ENCODE assay signal across 11 cellular contexts in the genomic region with DNA sequence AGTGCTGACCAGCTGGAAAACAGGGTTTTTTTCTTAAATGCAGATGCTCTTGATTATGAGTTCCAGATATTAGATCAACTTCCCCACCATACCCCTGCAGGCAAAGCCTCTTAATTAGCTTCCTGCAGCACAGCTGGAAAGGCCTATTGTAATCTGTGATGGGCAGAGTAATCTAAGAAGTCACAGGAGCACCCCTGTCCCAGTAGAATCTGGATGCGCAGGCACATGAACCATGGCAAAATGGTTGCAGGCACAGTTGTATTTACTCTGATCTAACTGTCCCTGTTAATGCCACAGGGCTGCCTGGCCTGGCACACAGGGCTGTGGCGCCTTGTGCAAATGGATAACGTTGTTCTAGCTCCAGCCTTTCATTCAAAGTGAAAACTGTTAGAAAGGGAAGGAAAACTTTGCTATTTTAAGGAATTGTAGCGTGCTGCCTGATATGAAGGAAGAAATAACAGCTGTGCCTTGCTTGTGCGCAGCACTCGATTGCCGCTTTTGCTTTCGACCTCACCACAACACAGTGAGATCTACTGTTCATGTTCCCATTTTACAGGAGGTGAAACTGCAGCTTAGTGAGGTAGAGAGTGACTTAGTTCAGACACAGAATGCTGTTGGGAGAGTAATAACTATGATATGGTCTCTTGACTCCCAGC. TPM values are rescaled to one million over a fixed set of nuclear protein-coding genes. Genes with fewer than 3 reads are reported as not detected.
DNase-seq lines count a peak whose midpoint lies in the region; ATAC-seq and TF ChIP-seq lines count a peak whose summit lies in the region.
"Had no signal": no experiment of that assay in that cellular context is flagged by ENCODE, and none has a peak within 500 bp of the region (broad histone marks: within the 10 kb centered on the region; RNA-seq: fewer than 3 reads in every experiment).

No MANE protein-coding gene starts in this region.

- no peak for DNase-seq in MCF 10A (ENCODE audit: unreplicated experiment)
- DNase-seq in retinal pigment epithelial cell (ENCODE audit: low read depth): no peak
- DNase-seq in NCI-H226: no peak
- no peak for DNase-seq in thyroid gland
- DNase-seq in AG08396 (ENCODE audit: low spot score): no peak
- no peak for DNase-seq in AG08395 (ENCODE audit: low spot score)
- DNase-seq: activated B cell treated with CpG ODN at 0.5 μM for 24 hours, NCI-H2171 had no signal

- POLR2A ChIA-PET in MCF 10A (lab: Yijun Ruan, JAX): interaction anchor here (0.7 to 37.2 kb wide), 14 partner anchors 10 to 140 kb away, joined by 3 to 1604 read pairs (median 4); a partner anchor contains a TSS

- H3K4me3 Mint-ChIP-seq in MCF 10A (ENCODE audit: unreplicated experiment): peak overlapping the region; percentile 80
- H3K4me3 Mint-ChIP-seq: activated B cell treated with CpG ODN at 0.5 μM for 24 hours had no signal

- TF ChIP-seq CTCF in MCF 10A (IDR thresholded peaks at IDR 0.05; ENCODE audit: unreplicated experiment): no peak
- no peak for TF ChIP-seq CTCF in retinal pigment epithelial cell (conservative IDR thresholded peaks at IDR 0.05; ENCODE audit: low read depth, low read length)
- TF ChIP-seq CTCF in thyroid gland (IDR thresholded peaks at IDR 0.05): no peak

- peak overlapping the region; percentile 2 for H3K4me3 ChIP-seq in retinal pigment epithelial cell (ENCODE audit: low read length)
- no peak overlapping the region for H3K4me3 ChIP-seq in thyroid gland (replicated peaks in 1 of 3)

- CTCF ChIA-PET in MCF 10A (lab: Yijun Ruan, JAX): interaction anchor here (0.5 to 18.0 kb wide), 16 partner anchors 15 to 1191 kb away, joined by 3 to 171 read pairs (median 5); no protein-coding TSS in a partner anchor

- peaks cover 59% of the 10 kb centered on the region for H3K36me3 Mint-ChIP-seq in MCF 10A (ENCODE audit: insufficient read depth, unreplicated experiment)

- intact Hi-C loops in MCF 10A (cut with micrococcal nuclease) (no loop called here), thyroid gland (cut with DNase I) (no loop called here)

- no peaks in the 10 kb centered on the region for H3K36me3 ChIP-seq in thyroid gland

- H3K4me1 Mint-ChIP-seq in MCF 10A (ENCODE audit: insufficient read depth, unreplicated experiment): peaks cover 72% of the 10 kb centered on the region

- no peaks in the 10 kb centered on the region for H3K27me3 ChIP-seq in thyroid gland
- H3K27me3 ChIP-seq: ascending aorta had no signal

- H3K27ac ChIP-seq in thyroid gland: no peak overlapping the region
- H3K27ac ChIP-seq: ascending aorta had no signal

- peaks cover 9 to 21% of the 10 kb centered on the region in 2 donors for H3K4me1 ChIP-seq in thyroid gland

- H3K27ac Mint-ChIP-seq in MCF 10A (ENCODE audit: low read depth, unreplicated experiment): peak overlapping the region; percentile 76
- H3K27ac Mint-ChIP-seq: activated B cell treated with CpG ODN at 0.5 μM for 24 hours had no signal

- 78 to 88% methylated on average over 8 of the region's 8 CpGs for WGBS in thyroid gland, 2 donors

- H3K9me3 ChIP-seq in thyroid gland: no peaks in the 10 kb centered on the region
- H3K9me3 ChIP-seq: ascending aorta had no signal

- H3K9me3 Mint-ChIP-seq in MCF 10A (ENCODE audit: unreplicated experiment): no peaks in the 10 kb centered on the region
- H3K9me3 Mint-ChIP-seq: activated B cell treated with CpG ODN at 0.5 μM for 24 hours had no signal

- no TSS peak for BruUV-seq in MCF 10A (replicated peaks; lab: Mats Ljungman, UMichigan)

- ATAC-seq in GM18870 (IDR thresholded peaks at IDR 0.05; ENCODE audit: unreplicated experiment) (peak; percentile 84), HG03039 (IDR thresholded peaks at IDR 0.05; ENCODE audit: unreplicated experiment) (peak; percentile 67)

- H3K27me3 Mint-ChIP-seq in MCF 10A (ENCODE audit: insufficient read depth, unreplicated experiment): no peaks in the 10 kb centered on the region

- no peak for TF ChIP-seq POLR2A in thyroid gland (IDR thresholded peaks at IDR 0.05)

RNA-seq across cellular contexts. Expression of a gene that starts 2.3 kb away (rescaled TPM):
- total RNA-seq in MCF 10A (2022) (623 and 892 TPM in 2 replicates), thyroid gland (10 to 100 TPM; 19.6 to 55.9 (median 38.5) TPM)

Comparison
In these comparisons a context has a peak if more than half of its experiments do, and no peak if none do; other contexts are left out.
1. RNA of a gene that starts 2.3 kb away (total RNA-seq): 623 to 892 TPM in MCF 10A; 19.6 to 55.9 TPM in thyroid gland; every median in the first group is over 10 times any median in the second.